Comparison of ENCODE assay signal across 24 cellular contexts in genomic region chr21:43954042-43954441, GRCh38. TPM values are rescaled to one million over a fixed set of nuclear protein-coding genes. Genes with fewer than 3 reads are reported as not detected.
A peak's percentile ranks its signal among the peaks of the same experiment; 100 is the strongest.
DNase-seq lines count a peak whose midpoint lies in the region; ATAC-seq, FAIRE-seq and TF ChIP-seq lines count a peak whose summit lies in the region.
"Had no signal": no experiment of that assay in that cellular context is flagged by ENCODE, and none has a peak within 500 bp of the region (broad histone marks: within the 10 kb centered on the region; RNA-seq: fewer than 3 reads in every experiment).

No MANE protein-coding gene starts in this region.

- 65% methylated on average over 11 of the region's 11 CpGs for WGBS in K562 (ENCODE audit: insufficient coverage, low coverage, missing lambda C conversion rate)

- H3K9me1 ChIP-seq in K562 (ENCODE audit: control insufficient read depth, insufficient read depth, low read length) = peaks cover 9% of the 10 kb centered on the region

- H3K4me3 ChIP-seq in K562 = no peak overlapping the region
- H3K4me3 ChIP-seq in neural progenitor cell = no peak overlapping the region
- H3K4me3 ChIP-seq: SJSA1 had no signal

- peaks cover 2% of the 10 kb centered on the region for H3K27me3 Mint-ChIP-seq in neural progenitor cell (ENCODE audit: insufficient read depth, low read depth)
- H3K27me3 Mint-ChIP-seq: CD4-positive, CD25-positive, alpha-beta regulatory T cell had no signal

- peaks cover 8% of the 10 kb centered on the region for H3F3A ChIP-seq in neural progenitor cell (ENCODE audit: low read depth)

- TF ChIP-seq CTCF in K562 (IDR thresholded peaks at IDR 0.05 in 2 of 3, conservative IDR thresholded peaks at IDR 0.05 in 1 of 3; ENCODE audit: insufficient read depth in 2 of 3, low read depth in 1 of 3, low read length in 3 of 3) = no peak
- no peak for TF ChIP-seq CTCF in neural progenitor cell (IDR thresholded peaks at IDR 0.05)

- no TSS peak for BruUV-seq in K562 (replicated peaks; lab: Mats Ljungman, UMichigan)

- TF ChIP-seq POLR2A in K562 (conservative IDR thresholded peaks at IDR 0.05) = no peak

- in situ Hi-C loops in K562 (cut with MboI) = no loop called here

- H2AFZ ChIP-seq in K562 (ENCODE audit: low read depth, low read length) = no peak overlapping the region
- no peak overlapping the region for H2AFZ ChIP-seq in neural progenitor cell (replicated peaks)

- H3K36me3 ChIP-seq in K562 (ENCODE audit: control insufficient read depth, insufficient read depth, low read length) (peaks cover 14% of the 10 kb centered on the region; the same call in 2 of the 3 replicates), neural progenitor cell (no peaks in the 10 kb centered on the region)

- H3K27ac Mint-ChIP-seq in neural progenitor cell = peak overlapping the region; percentile 46
- H3K27ac Mint-ChIP-seq: CD4-positive, CD25-positive, alpha-beta regulatory T cell had no signal

- H4K20me1 ChIP-seq in K562 (replicated peaks; ENCODE audit: control insufficient read depth, insufficient read depth, low read length) = peaks cover 19% of the 10 kb centered on the region
- no peaks in the 10 kb centered on the region for H4K20me1 ChIP-seq in neural progenitor cell (ENCODE audit: low read depth)

- H3K79me2 ChIP-seq in K562 (ENCODE audit: control insufficient read depth, insufficient read depth, low read length) (peaks cover 14% of the 10 kb centered on the region; the same call in 1 of the 3 replicates), neural progenitor cell (ENCODE audit: low read depth) (no peaks in the 10 kb centered on the region)

- H3K4me2 ChIP-seq in K562 (ENCODE audit: insufficient read depth, low read length) (no peak overlapping the region), neural progenitor cell (no peak overlapping the region)

- H3K4me3 Mint-ChIP-seq in neural progenitor cell = no peak overlapping the region
- H3K4me3 Mint-ChIP-seq: CD4-positive, CD25-positive, alpha-beta regulatory T cell had no signal

- H3K27me3 ChIP-seq in K562 (ENCODE audit: control insufficient read depth in 2 of 2, insufficient read depth in 2 of 2, low read length in 2 of 2) (no peaks in the 10 kb centered on the region), neural progenitor cell (no peaks in the 10 kb centered on the region)
- H3K27me3 ChIP-seq: SJSA1 had no signal

- peaks cover 20% of the 10 kb centered on the region for H3K4me1 Mint-ChIP-seq in neural progenitor cell

- peaks cover 4% of the 10 kb centered on the region for H3K36me3 Mint-ChIP-seq in neural progenitor cell

- CTCF ChIA-PET in K562 (lab: Yijun Ruan, JAX; ENCODE audit: low intra/inter-chr PET ratio) = no interaction called here

- no peak for TF ChIP-seq RAD21 in K562 (CRISPR knock-in tag; conservative IDR thresholded peaks at IDR 0.05 in 1 of 2, IDR thresholded peaks at IDR 0.05 in 1 of 2)

- H3K9me3 Mint-ChIP-seq in neural progenitor cell = peaks cover 4% of the 10 kb centered on the region

- intact Hi-C loops in left ventricle myocardium superior (cut with micrococcal nuclease) (no loop called here), Right ventricle myocardium inferior (cut with DNase I) (no loop called here), K562 (cut with micrococcal nuclease) (no loop called here)

- POLR2A ChIA-PET in K562 (lab: Yijun Ruan, JAX) = interaction anchor here (0.9 kb wide), 1 partner anchor 17 kb away, joined by 3 read pairs; no protein-coding TSS in a partner anchor

- H3K27ac ChIP-seq in K562 (ENCODE audit: extremely low read depth, low read depth, low read length) (no peak overlapping the region), neural progenitor cell (no peak overlapping the region)
- H3K27ac ChIP-seq: SJSA1 had no signal

- ATAC-seq in left ventricle myocardium superior (no peak), Right ventricle myocardium inferior (no peak), K562 (no peak), HG03354 (IDR thresholded peaks at IDR 0.05; ENCODE audit: poor library complexity, severe bottlenecking, unreplicated experiment) (no peak)
- ATAC-seq: HepG2, PC-3 had no signal

- H3K9me3 ChIP-seq in K562 (replicated peaks; ENCODE audit: control insufficient read depth, insufficient read depth, low read depth, low read length) = no peaks in the 10 kb centered on the region
- no peaks in the 10 kb centered on the region for H3K9me3 ChIP-seq in neural progenitor cell (ENCODE audit: low read depth)
- H3K9me3 ChIP-seq: SJSA1 had no signal

- peaks cover 0 to 49% of the 10 kb centered on the region in 2 experiments; a peak in 2 of 5 replicates for H3K4me1 ChIP-seq in K562 (replicated peaks in 1 of 2; ENCODE audit: control insufficient read depth in 2 of 2, insufficient read depth in 2 of 2, low read length in 2 of 2)
- peaks cover 7% of the 10 kb centered on the region for H3K4me1 ChIP-seq in neural progenitor cell

- no peak for FAIRE-seq in K562 (lab: Jason Lieb, UNC)
- FAIRE-seq: GM12892, GM19239, HepG2 had no signal

- no peak for TF ChIP-seq EP300 in K562 (IDR thresholded peaks at IDR 0.05; ENCODE audit: low read length)

- H3K9ac ChIP-seq in K562 (ENCODE audit: insufficient read depth in 1 of 2, low read depth in 2 of 2, low read length in 2 of 2) (peak overlapping the region in 1 of 2 experiments; percentile 62; a peak in 1 of 4 replicates), neural progenitor cell (no peak overlapping the region)

- DNase-seq in left ventricle myocardium superior = peak; percentile 24
- no peak for DNase-seq in Right ventricle myocardium inferior (ENCODE audit: missing footprints)
- no peak for DNase-seq in K562 (ENCODE audit: extremely low read depth in 1 of 4, low spot score in 3 of 4)
- DNase-seq in neural progenitor cell (ENCODE audit: low spot score) = no peak
- no peak for DNase-seq in activated CD8-positive, alpha-beta memory T cell treated with anti-CD3 and anti-CD28 coated beads for 24 hours
- DNase-seq in activated CD4-positive, alpha-beta T cell treated with anti-CD3 and anti-CD28 coated beads for 48 hours = no peak
- DNase-seq: CD4-positive, CD25-positive, alpha-beta regulatory T cell; DMS153; DND-41; H7; Kasumi-1; NCI-H1105; NCI-H1436 treated with DMSO at 0.1 percent for 48 hours; NCI-H187 treated with DMSO at 0.1 percent for 48 hours; NCI-H2171 treated with DMSO at 0.1 percent for 48 hours; NCI-H345; NCI-H524 treated with DMSO at 0.1 percent for 48 hours; NCI-H774; PC-3 had no signal

TF ChIP-seq in K562, 482 proteins besides CTCF, POLR2A, EP300 and RAD21:
- 0 out of 2 replicates have a peak, but pooled peaks have one; percentile 25 for TF ChIP-seq POLR2G (IDR thresholded peaks at IDR 0.05; ENCODE audit: low read depth, low read length)
- TF ChIP-seq, protein P1, sequence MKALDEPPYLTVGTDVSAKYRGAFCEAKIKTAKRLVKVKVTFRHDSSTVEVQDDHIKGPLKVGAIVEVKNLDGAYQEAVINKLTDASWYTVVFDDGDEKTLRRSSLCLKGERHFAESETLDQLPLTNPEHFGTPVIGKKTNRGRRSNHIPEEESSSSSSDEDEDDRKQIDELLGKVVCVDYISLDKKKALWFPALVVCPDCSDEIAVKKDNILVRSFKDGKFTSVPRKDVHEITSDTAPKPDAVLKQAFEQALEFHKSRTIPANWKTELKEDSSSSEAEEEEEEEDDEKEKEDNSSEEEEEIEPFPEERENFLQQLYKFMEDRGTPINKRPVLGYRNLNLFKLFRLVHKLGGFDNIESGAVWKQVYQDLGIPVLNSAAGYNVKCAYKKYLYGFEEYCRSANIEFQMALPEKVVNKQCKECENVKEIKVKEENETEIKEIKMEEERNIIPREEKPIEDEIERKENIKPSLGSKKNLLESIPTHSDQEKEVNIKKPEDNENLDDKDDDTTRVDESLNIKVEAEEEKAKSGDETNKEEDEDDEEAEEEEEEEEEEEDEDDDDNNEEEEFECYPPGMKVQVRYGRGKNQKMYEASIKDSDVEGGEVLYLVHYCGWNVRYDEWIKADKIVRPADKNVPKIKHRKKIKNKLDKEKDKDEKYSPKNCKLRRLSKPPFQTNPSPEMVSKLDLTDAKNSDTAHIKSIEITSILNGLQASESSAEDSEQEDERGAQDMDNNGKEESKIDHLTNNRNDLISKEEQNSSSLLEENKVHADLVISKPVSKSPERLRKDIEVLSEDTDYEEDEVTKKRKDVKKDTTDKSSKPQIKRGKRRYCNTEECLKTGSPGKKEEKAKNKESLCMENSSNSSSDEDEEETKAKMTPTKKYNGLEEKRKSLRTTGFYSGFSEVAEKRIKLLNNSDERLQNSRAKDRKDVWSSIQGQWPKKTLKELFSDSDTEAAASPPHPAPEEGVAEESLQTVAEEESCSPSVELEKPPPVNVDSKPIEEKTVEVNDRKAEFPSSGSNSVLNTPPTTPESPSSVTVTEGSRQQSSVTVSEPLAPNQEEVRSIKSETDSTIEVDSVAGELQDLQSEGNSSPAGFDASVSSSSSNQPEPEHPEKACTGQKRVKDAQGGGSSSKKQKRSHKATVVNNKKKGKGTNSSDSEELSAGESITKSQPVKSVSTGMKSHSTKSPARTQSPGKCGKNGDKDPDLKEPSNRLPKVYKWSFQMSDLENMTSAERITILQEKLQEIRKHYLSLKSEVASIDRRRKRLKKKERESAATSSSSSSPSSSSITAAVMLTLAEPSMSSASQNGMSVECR (CRISPR knock-in tag; IDR thresholded peaks at IDR 0.05) = no peak
TF ChIP-seq in K562: peak in this region for 1.

RNA-seq across cellular contexts. Expression of gene TRAPPC10, which starts 58.1 kb away (rescaled TPM):
- total RNA-seq in left ventricle myocardium superior (17.5 TPM), Right ventricle myocardium inferior (20.3 TPM), K562 (2014; rRNA removed) (18.6 and 26.0 TPM in 2 replicates), K562 (2014; rRNA removed; fragmentation: Illumina TruSeq; extraction: Trizol) (31.0 and 32.8 TPM in 2 replicates), K562 (2015; rRNA removed; fragmentation: Illumina TruSeq; extraction: Trizol) (27.3 and 30.0 TPM in 2 replicates), K562 (2021) (33.8 and 40.5 TPM in 2 replicates), neural progenitor cell (ENCODE audit: low replicate concordance) (19.8 and 23.2 TPM in 2 replicates)
- total RNA-seq in K562 (2011; cell fraction: chromatin; rRNA removed; ENCODE audit: low replicate concordance) = 206 and 248 TPM in 2 replicates
- 84.7 and 101 TPM in 2 replicates for total RNA-seq in K562 (2011; cell fraction: nucleolus; rRNA removed)
- total RNA-seq in K562 (2011; cell fraction: nucleoplasm; rRNA removed) = 136 and 156 TPM in 2 replicates
- polyA plus RNA-seq in K562 (2011; rRNA removed) (24.3 and 25.4 TPM in 2 replicates), K562 (2014; fragmentation: Illumina TruSeq; extraction: Trizol) (27.5 and 28.9 TPM in 2 replicates), K562 (2014; fragmentation: Nextera tagmentation; extraction: Ambion mirVana) (1 to 10 TPM; 1.1 to 1.3 TPM), K562 (2014; rRNA removed) (20.4 and 21.5 TPM in 2 replicates)
- polyA plus RNA-seq in K562 (2011; cell fraction: cytosol; rRNA removed) = 15.0 and 18.0 TPM in 2 replicates
- polyA plus RNA-seq in K562 (2011; cell fraction: nucleus; rRNA removed) = 90.3 and 102 TPM in 2 replicates
- polyA plus RNA-seq in K562 (2012) = 22.2 and 26.6 TPM in 2 replicates
- 31.9 and 33.4 TPM in 2 replicates for polyA minus RNA-seq in K562 (2011; rRNA and poly(A)+ RNA removed)
- 13.8 and 16.4 TPM in 2 replicates for polyA minus RNA-seq in K562 (2011; cell fraction: cytosol; rRNA and poly(A)+ RNA removed)
- 27.6 and 38.5 TPM in 2 replicates for polyA minus RNA-seq in K562 (2011; cell fraction: nucleus; rRNA and poly(A)+ RNA removed)
